11 cellular contexts compared by ENCODE assay signal in genomic region chr16:54375056-54375455, GRCh38.
DNase-seq lines count a peak whose midpoint lies in the region; TF ChIP-seq lines count a peak whose summit lies in the region.
"Had no signal": no experiment of that assay in that cellular context is flagged by ENCODE, and none has a peak within 500 bp of the region (broad histone marks: within the 10 kb centered on the region; RNA-seq: fewer than 3 reads in every experiment).

No MANE protein-coding gene starts in this region.

- no peaks in the 10 kb centered on the region for H3K79me2 ChIP-seq in neural progenitor cell (ENCODE audit: low read depth)

- H3K27me3 Mint-ChIP-seq in endodermal cell (ENCODE audit: insufficient read depth) (peaks cover 29% of the 10 kb centered on the region), neural progenitor cell (ENCODE audit: insufficient read depth, low read depth) (peaks cover 23% of the 10 kb centered on the region)

- peaks cover 2% of the 10 kb centered on the region for H3K36me3 Mint-ChIP-seq in endodermal cell (ENCODE audit: low read depth)
- peaks cover 6% of the 10 kb centered on the region for H3K36me3 Mint-ChIP-seq in neural progenitor cell
- H3K36me3 Mint-ChIP-seq: CD4-positive, CD25-positive, alpha-beta regulatory T cell had no signal

- H3K9me3 ChIP-seq in endodermal cell (ENCODE audit: control insufficient read depth, low read length) (peaks cover 8% of the 10 kb centered on the region), neural progenitor cell (ENCODE audit: low read depth) (no peaks in the 10 kb centered on the region)

- no peaks in the 10 kb centered on the region for H3K36me3 ChIP-seq in endodermal cell (ENCODE audit: control insufficient read depth, insufficient read depth, low read length)
- no peaks in the 10 kb centered on the region for H3K36me3 ChIP-seq in neural progenitor cell

- TF ChIP-seq CTCF in endodermal cell (conservative IDR thresholded peaks at IDR 0.05) (no peak), neural progenitor cell (IDR thresholded peaks at IDR 0.05) (no peak)

- H3K4me2 ChIP-seq in neural progenitor cell = peak overlapping the region; percentile 5
- H3K4me2 ChIP-seq: A549, GM23338 had no signal

- H3F3A ChIP-seq in neural progenitor cell (ENCODE audit: low read depth) = peaks cover 15% of the 10 kb centered on the region

- H3K4me1 ChIP-seq in endodermal cell (ENCODE audit: control insufficient read depth, insufficient read depth, low read length) (peaks cover 4% of the 10 kb centered on the region), neural progenitor cell (peaks cover 27% of the 10 kb centered on the region)

- H3K27ac Mint-ChIP-seq in endodermal cell = no peak overlapping the region
- peak overlapping the region; percentile 74 for H3K27ac Mint-ChIP-seq in neural progenitor cell
- H3K27ac Mint-ChIP-seq: CD4-positive, CD25-positive, alpha-beta regulatory T cell; GM23338 had no signal

- no peaks in the 10 kb centered on the region for H4K20me1 ChIP-seq in neural progenitor cell (ENCODE audit: low read depth)

- H3K27ac ChIP-seq in endodermal cell (ENCODE audit: low read depth, low read length) (peak overlapping the region; percentile 77), neural progenitor cell (no peak overlapping the region)
- H3K27ac ChIP-seq: A549 had no signal

- no peak overlapping the region for H3K4me3 Mint-ChIP-seq in endodermal cell
- H3K4me3 Mint-ChIP-seq in neural progenitor cell = no peak overlapping the region
- H3K4me3 Mint-ChIP-seq: CD4-positive, CD25-positive, alpha-beta regulatory T cell; GM23338 had no signal

- 83 to 88% methylated on average over 8 to 9 of the region's 9 CpGs for WGBS in endodermal cell (ENCODE audit: insufficient coverage in 1 of 2, insufficient read length in 1 of 2), 2 experiments

- H3K27me3 ChIP-seq in endodermal cell (ENCODE audit: control insufficient read depth, insufficient read depth, low read length, poor library complexity, severe bottlenecking) (no peaks in the 10 kb centered on the region), neural progenitor cell (no peaks in the 10 kb centered on the region)

- H2AFZ ChIP-seq in neural progenitor cell (replicated peaks) = no peak overlapping the region
- H2AFZ ChIP-seq: GM23338 had no signal

- DNase-seq in ELF-1 (ENCODE audit: low read depth, low spot score) = peak; percentile 76
- no peak for DNase-seq in endodermal cell
- peak; percentile 75 for DNase-seq in neural progenitor cell (ENCODE audit: low spot score)
- no peak for DNase-seq in NCI-H1092 (lab: John Stamatoyannopoulos, UW)
- DNase-seq in Kasumi-1 (lab: John Stamatoyannopoulos, UW) = no peak
- no peak for DNase-seq in NCI-H774 (lab: John Stamatoyannopoulos, UW)
- DNase-seq: CD4-positive, CD25-positive, alpha-beta regulatory T cell; DMS53; H7 had no signal

- peaks cover 31% of the 10 kb centered on the region for H3K4me1 Mint-ChIP-seq in endodermal cell
- peaks cover 38% of the 10 kb centered on the region for H3K4me1 Mint-ChIP-seq in neural progenitor cell
- H3K4me1 Mint-ChIP-seq: CD4-positive, CD25-positive, alpha-beta regulatory T cell had no signal

- H3K9me3 Mint-ChIP-seq in endodermal cell (peaks cover 8% of the 10 kb centered on the region), neural progenitor cell (peaks cover 25% of the 10 kb centered on the region)

- H3K4me3 ChIP-seq in endodermal cell (ENCODE audit: low read length) = no peak overlapping the region
- no peak overlapping the region for H3K4me3 ChIP-seq in neural progenitor cell
- H3K4me3 ChIP-seq: A549, GM23338 had no signal

- H3K9ac ChIP-seq in endodermal cell (ENCODE audit: extremely low read depth, low read length, poor library complexity, severe bottlenecking) (no peak overlapping the region), neural progenitor cell (no peak overlapping the region)

Comparison
In these comparisons a context has a peak if more than half of its experiments do, and no peak if none do; other contexts are left out.
1. DNase-seq: peak in ELF-1 (single experiment) and neural progenitor cell (single experiment); none in endodermal cell (single experiment), NCI-H1092 (single experiment), Kasumi-1 (0 of 2) and NCI-H774 (single experiment).